Comparison of ENCODE assay signal across 32 cellular contexts in genomic region chr7:19776981-19777380, GRCh38. TPM values are rescaled to one million over a fixed set of nuclear protein-coding genes. Genes with fewer than 3 reads are reported as not detected.
"Had no signal": no experiment of that assay in that cellular context is flagged by ENCODE, and none has a peak within 500 bp of the region (broad histone marks: within the 10 kb centered on the region; RNA-seq: fewer than 3 reads in every experiment).

No MANE protein-coding gene starts in this region.

- H3K27me3 ChIP-seq: ascending aorta had no signal

- H3K4me3 ChIP-seq: ascending aorta, cardiac muscle cell had no signal

- H3K36me3 ChIP-seq: ascending aorta, cardiac muscle cell had no signal

- H3K9me3 ChIP-seq: ascending aorta had no signal

- DNase-seq: activated CD4-positive, alpha-beta memory T cell treated with anti-CD3 and anti-CD28 coated beads, Interleukin-2, amount 10 ng/mL, durations not matched to agents 7 days and 5 days; activated CD4-positive, alpha-beta T cell treated with anti-CD3 and anti-CD28 coated beads for 1 hour; activated CD4-positive, alpha-beta T cell treated with anti-CD3 and anti-CD28 coated beads for 36 hours; activated CD4-positive, alpha-beta T cell treated with anti-CD3 and anti-CD28 coated beads for 48 hours; activated CD4-positive, alpha-beta T cell treated with anti-CD3 and anti-CD28 coated beads, Interleukin-2, amount 10 ng/mL, durations not matched to agents 7 days and 5 days; activated CD4-positive, alpha-beta T cell treated with anti-CD3 and anti-CD28 coated beads, Interleukin-2, amount 50 U/mL, for 48 hours; activated CD4-positive, CD25-positive, alpha-beta regulatory T cell; activated CD8-positive, alpha-beta memory T cell treated with anti-CD3 and anti-CD28 coated beads for 24 hours; activated CD8-positive, alpha-beta memory T cell treated with anti-CD3 and anti-CD28 coated beads, Interleukin-2, amount 10 ng/mL, durations not matched to agents 7 days and 5 days; activated CD8-positive, alpha-beta memory T cell treated with anti-CD3 and anti-CD28 coated beads, Interleukin-2, amount 50 U/mL, for 48 hours; activated CD8-positive, alpha-beta T cell treated with anti-CD3 and anti-CD28 coated beads, Interleukin-2, amount 10 ng/mL, durations not matched to agents 7 days and 5 days; activated effector memory CD4-positive, alpha-beta T cell treated with Interleukin-2 at 50 U/mL for 16 hours; activated gamma-delta T cell; activated naive CD4-positive, alpha-beta T cell treated with anti-CD3 and anti-CD28 coated beads, Interleukin-2, amount 10 ng/mL, durations not matched to agents 7 days and 5 days; activated naive CD4-positive, alpha-beta T cell treated with Interleukin-2 at 50 U/mL for 16 hours; activated naive CD8-positive, alpha-beta T cell treated with anti-CD3 and anti-CD28 coated beads, Interleukin-2, amount 10 ng/mL, durations not matched to agents 7 days and 5 days; activated naive CD8-positive, alpha-beta T cell treated with anti-CD3 and anti-CD28 coated beads, Interleukin-2, amount 50 U/mL, for 24 hours; activated T-cell treated with anti-CD3 and anti-CD28 coated beads, Interleukin-2, amount 50 U/mL, for 24 hours; activated T-cell treated with anti-CD3 and anti-CD28 coated beads, Interleukin-2, amount 50 U/mL, for 48 hours; amygdala; anterior cingulate cortex; caudate nucleus; cerebellar nuclear complex; T-helper 1 cell; T-helper 2 cell; T-helper 9 cell had no signal

- H3K27ac ChIP-seq: ascending aorta, cardiac muscle cell, VCaP had no signal

RNA-seq across cellular contexts. Expression of gene TMEM196, which starts 3.6 kb away (rescaled TPM):
- total RNA-seq: activated CD4-positive, alpha-beta memory T cell treated with anti-CD3 and anti-CD28 coated beads, Interleukin-2, amount 10 ng/mL, durations not matched to agents 7 days and 5 days; activated CD4-positive, alpha-beta T cell treated with anti-CD3 and anti-CD28 coated beads for 36 hours; activated CD4-positive, alpha-beta T cell treated with anti-CD3 and anti-CD28 coated beads, Interleukin-2, amount 10 ng/mL, durations not matched to agents 7 days and 5 days; activated CD8-positive, alpha-beta memory T cell treated with anti-CD3 and anti-CD28 coated beads, Interleukin-2, amount 10 ng/mL, durations not matched to agents 7 days and 5 days; activated CD8-positive, alpha-beta T cell treated with anti-CD3 and anti-CD28 coated beads, Interleukin-2, amount 10 ng/mL, durations not matched to agents 7 days and 5 days; activated naive CD8-positive, alpha-beta T cell treated with anti-CD3 and anti-CD28 coated beads, Interleukin-2, amount 10 ng/mL, durations not matched to agents 7 days and 5 days; activated T-helper 2 cell treated with anti-CD3 and anti-CD28 coated beads, Interferon-gamma antibody, Interleukin-2, Interleukin-4, amounts not matched to agents 10 μg/mL and 5 μg/mL and 100 μg/mL, durations not matched to agents 14 hours and 24 hours and 36 hours; ascending aorta; bronchial epithelial cell; cardiac muscle cell; chondrocyte had no signal
- polyA plus RNA-seq: cardiac muscle cell had no signal
